ENCODE assay signal across 21 cellular contexts in genomic region chr15:71203573-71204444, GRCh38.
DNase-seq lines count a peak whose midpoint lies in the region; ATAC-seq and TF ChIP-seq lines count a peak whose summit lies in the region.
"Had no signal": no experiment of that assay in that cellular context is flagged by ENCODE, and none has a peak within 500 bp of the region (broad histone marks: within the 10 kb centered on the region; RNA-seq: fewer than 3 reads in every experiment).

No MANE protein-coding gene starts in this region.

- no peak overlapping the region for H3K4me3 ChIP-seq in osteoblast (ENCODE audit: insufficient read depth, low read length)
- H3K4me3 ChIP-seq: adrenal gland, gastroesophageal sphincter, mucosa of descending colon, Peyer's patch had no signal

- no peak overlapping the region for H2AFZ ChIP-seq in osteoblast (ENCODE audit: low read length)

- no peak for ATAC-seq in GM18861 (IDR thresholded peaks at IDR 0.05; ENCODE audit: unreplicated experiment)
- ATAC-seq: gastroesophageal sphincter, HCT116, sciatic nerve had no signal

- no peak overlapping the region for H3K4me2 ChIP-seq in osteoblast (ENCODE audit: insufficient read depth, low read length)

- no peaks in the 10 kb centered on the region for H3K36me3 ChIP-seq in osteoblast (ENCODE audit: insufficient read depth, low read length)
- H3K36me3 ChIP-seq: adrenal gland, gastroesophageal sphincter, Peyer's patch, WERI-Rb-1 had no signal

- no peak overlapping the region for H3K27ac ChIP-seq in osteoblast (ENCODE audit: low read depth, low read length)
- H3K27ac ChIP-seq: 22Rv1, adrenal gland, gastroesophageal sphincter, Peyer's patch, WERI-Rb-1 had no signal

- H4K20me1 ChIP-seq in osteoblast (ENCODE audit: insufficient read depth, low read length), result no peaks in the 10 kb centered on the region

- no peaks in the 10 kb centered on the region for H3K79me2 ChIP-seq in osteoblast (ENCODE audit: insufficient read depth, low read length)

- no peaks in the 10 kb centered on the region for H3K9me3 ChIP-seq in osteoblast (ENCODE audit: low read depth, low read length)
- H3K9me3 ChIP-seq: adrenal gland, gastroesophageal sphincter, mucosa of descending colon, Peyer's patch had no signal

- DNase-seq in NCI-H2081 (lab: John Stamatoyannopoulos, UW), result peak; percentile 6 to 48
- no peak for DNase-seq in NCI-H2081 treated with DMSO at 0.1 percent for 48 hours (lab: John Stamatoyannopoulos, UW)
- DNase-seq in NCI-H345 (lab: John Stamatoyannopoulos, UW), result peak; percentile 53
- DNase-seq in fibroblast of the conjunctiva (ENCODE audit: low read depth), result peak; percentile 36
- DNase-seq in osteoblast (ENCODE audit: insufficient read length, low spot score, missing footprints), result peak; percentile 76
- no peak for DNase-seq in DMS79 (lab: John Stamatoyannopoulos, UW)
- DNase-seq in LoVo (ENCODE audit: low spot score), result no peak
- DNase-seq: activated CD8-positive, alpha-beta memory T cell treated with anti-CD3 and anti-CD28 coated beads for 24 hours; adrenal gland; KBM-7; kidney glomerular epithelial cell; mucosa of descending colon; occipital lobe; Peyer's patch; SW 1271; WERI-Rb-1 had no signal

- TF ChIP-seq CTCF in osteoblast (IDR thresholded peaks at IDR 0.05; ENCODE audit: extremely low read depth, low read depth, low read length), result no peak

- H3K4me1 ChIP-seq in osteoblast (ENCODE audit: insufficient read depth, low read length), result no peaks in the 10 kb centered on the region
- H3K4me1 ChIP-seq: adrenal gland, Peyer's patch had no signal

- no peaks in the 10 kb centered on the region for H3K27me3 ChIP-seq in osteoblast (ENCODE audit: insufficient read depth, low read length)
- H3K27me3 ChIP-seq: adrenal gland, gastroesophageal sphincter, Peyer's patch had no signal

Comparison
In these comparisons a context has a peak if more than half of its experiments do, and no peak if none do; other contexts are left out.
1. DNase-seq: peak in NCI-H2081 (2 of 2), NCI-H345 (single experiment), fibroblast of the conjunctiva (single experiment) and osteoblast (single experiment); none in NCI-H2081 treated with DMSO at 0.1 percent for 48 hours (single experiment), DMS79 (single experiment) and LoVo (single experiment).